In genomic region chr4:19879330-19879729, GRCh38 we compare ENCODE assay signal across 18 cellular contexts.
"Had no signal": no experiment of that assay in that cellular context is flagged by ENCODE, and none has a peak within 500 bp of the region (broad histone marks: within the 10 kb centered on the region; RNA-seq: fewer than 3 reads in every experiment).

No MANE protein-coding gene starts in this region.

- H3K4me3 Mint-ChIP-seq: naive thymus-derived CD8-positive, alpha-beta T cell; stimulated activated naive B cell treated with anti-CD40 and anti-IgM and Interleukin-4, amounts not matched to agents 10 μg/mL and 1 μg/mL and 100 μg/mL, for 72 hours; type B pancreatic cell had no signal

- H3K27me3 Mint-ChIP-seq: naive thymus-derived CD8-positive, alpha-beta T cell; stimulated activated naive B cell treated with anti-CD40 and anti-IgM and Interleukin-4, amounts not matched to agents 10 μg/mL and 1 μg/mL and 100 μg/mL, for 72 hours had no signal

- H3K9me3 Mint-ChIP-seq: type B pancreatic cell had no signal

- H3K36me3 ChIP-seq: heart left ventricle, neutrophil, right lobe of liver, stomach, uterus had no signal

- H3K4me1 Mint-ChIP-seq: naive thymus-derived CD8-positive, alpha-beta T cell; stimulated activated naive B cell treated with anti-CD40 and anti-IgM and Interleukin-4, amounts not matched to agents 10 μg/mL and 1 μg/mL and 100 μg/mL, for 72 hours had no signal

- H3K27ac Mint-ChIP-seq: naive thymus-derived CD8-positive, alpha-beta T cell; stimulated activated naive B cell treated with anti-CD40 and anti-IgM and Interleukin-4, amounts not matched to agents 10 μg/mL and 1 μg/mL and 100 μg/mL, for 72 hours; type B pancreatic cell had no signal

- H3K9me3 ChIP-seq: mucosa of descending colon, neutrophil, psoas muscle, right lobe of liver, stomach, uterus had no signal

- H3K27ac ChIP-seq: heart left ventricle, neutrophil, psoas muscle, right lobe of liver, stomach, uterus had no signal

- H3K4me1 ChIP-seq: psoas muscle, right lobe of liver, stomach, uterus had no signal

- H3K36me3 Mint-ChIP-seq: stimulated activated naive B cell treated with anti-CD40 and anti-IgM and Interleukin-4, amounts not matched to agents 10 μg/mL and 1 μg/mL and 100 μg/mL, for 72 hours; type B pancreatic cell had no signal

- DNase-seq: effector memory CD4-positive, alpha-beta T cell; heart left ventricle; hypothalamus; kidney glomerular epithelial cell; mucosa of descending colon; naive thymus-derived CD8-positive, alpha-beta T cell; psoas muscle; retina; right lobe of liver; stimulated activated CD4-positive, alpha-beta T cell treated with anti-CD3 and anti-CD28 coated beads, Interleukin-2, amount 100 ng/mL, for 24 hours; stimulated activated CD4-positive, alpha-beta T cell treated with anti-CD3 and anti-CD28 coated beads, Interleukin-4, amount 100 ng/mL, for 4 hours; stimulated activated naive B cell treated with anti-CD40 and anti-IgM and Interleukin-4, amounts not matched to agents 10 μg/mL and 1 μg/mL and 100 μg/mL, for 72 hours; stomach; substantia nigra; uterus had no signal

- ATAC-seq: esophagus mucosa; heart left ventricle; mucosa of descending colon; naive thymus-derived CD8-positive, alpha-beta T cell; psoas muscle; right lobe of liver; stimulated activated naive B cell treated with anti-CD40 and anti-IgM and Interleukin-4, amounts not matched to agents 10 μg/mL and 1 μg/mL and 100 μg/mL, for 72 hours had no signal

- H3K4me3 ChIP-seq: heart left ventricle, mucosa of descending colon, psoas muscle, right lobe of liver, stomach, uterus had no signal

- H3K27me3 ChIP-seq: heart left ventricle, neutrophil, right lobe of liver, stomach, uterus had no signal
